ENCODE assay signal across 28 cellular contexts in the genomic region with DNA sequence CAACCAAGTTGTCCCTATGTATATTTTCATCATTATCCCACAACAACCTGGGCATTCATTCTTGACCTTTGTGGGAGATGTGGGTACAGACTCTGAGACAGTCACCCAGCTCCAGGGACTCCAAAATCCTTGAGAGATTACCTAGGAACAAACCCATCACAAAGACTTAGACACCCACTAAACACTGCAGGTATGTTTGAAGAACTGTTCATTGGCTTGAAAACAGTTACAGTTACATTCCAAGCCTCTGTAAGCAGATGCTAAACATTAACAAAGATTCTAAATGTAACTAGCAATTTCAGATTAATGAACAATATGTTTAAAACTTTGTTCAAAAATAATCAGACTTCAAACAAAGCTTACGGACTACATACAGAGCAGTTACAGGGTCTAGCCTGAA.
"Had no signal": no experiment of that assay in that cellular context is flagged by ENCODE, and none has a peak within 500 bp of the region (broad histone marks: within the 10 kb centered on the region; RNA-seq: fewer than 3 reads in every experiment).

No MANE protein-coding gene starts in this region.

- H3K27me3 ChIP-seq: breast epithelium, esophagus muscularis mucosa, neutrophil, pancreas, spleen, testis, transverse colon had no signal

- H3K4me1 ChIP-seq: breast epithelium, esophagus muscularis mucosa, left ventricle myocardium inferior, prostate gland, testis had no signal

- H3K27me3 Mint-ChIP-seq: activated CD4-positive, alpha-beta T cell treated with anti-CD3 and anti-CD28 coated beads, Interleukin-2, amount 10 ng/mL, durations not matched to agents 24 days and 14 days; activated CD8-positive, alpha-beta memory T cell treated with anti-CD3 and anti-CD28 coated beads, Interleukin-2, amount 10 ng/mL, durations not matched to agents 7 days and 5 days; activated CD8-positive, alpha-beta T cell treated with anti-CD3 and anti-CD28 coated beads for 36 hours had no signal

- H3K36me3 Mint-ChIP-seq: activated naive CD4-positive, alpha-beta T cell treated with anti-CD3 and anti-CD28 coated beads, Interleukin-2, amount 50 U/mL, for 72 hours had no signal

- H3K27ac Mint-ChIP-seq: activated CD4-positive, alpha-beta T cell treated with anti-CD3 and anti-CD28 coated beads, Interleukin-2, amount 10 ng/mL, durations not matched to agents 24 days and 14 days; activated CD8-positive, alpha-beta memory T cell treated with anti-CD3 and anti-CD28 coated beads, Interleukin-2, amount 10 ng/mL, durations not matched to agents 7 days and 5 days; activated CD8-positive, alpha-beta T cell treated with anti-CD3 and anti-CD28 coated beads for 36 hours; T-helper 1 cell treated with Interleukin-12 subunit alpha and Interleukin-12 subunit beta and Interleukin-4 antibody, amounts not matched to agents 30 μg/mL and 1 μg/mL, for 36 hours had no signal

- DNase-seq: activated CD4-positive, alpha-beta T cell treated with anti-CD3 and anti-CD28 coated beads, Interleukin-2, amount 10 ng/mL, durations not matched to agents 24 days and 14 days; activated CD8-positive, alpha-beta memory T cell treated with anti-CD3 and anti-CD28 coated beads, Interleukin-2, amount 10 ng/mL, durations not matched to agents 7 days and 5 days; activated CD8-positive, alpha-beta T cell treated with anti-CD3 and anti-CD28 coated beads for 36 hours; activated naive CD4-positive, alpha-beta T cell; activated T-cell treated with anti-CD3 and anti-CD28 coated beads, Interleukin-2, amount 50 U/mL, for 72 hours; central memory CD4-positive, alpha-beta T cell; dermis blood vessel endothelial cell; effector CD4-positive, alpha-beta T cell; foreskin melanocyte; heart right ventricle; left ventricle myocardium inferior; mucosa of descending colon; nephron progenitor cell; pancreas; spleen; stimulated activated naive CD8-positive, alpha-beta T cell treated with anti-CD3 and anti-CD28 coated beads, Interleukin-15, Interleukin-2, amounts not matched to agents 100 U/mL and 50 U/mL, for 24 hours; SW 1271; T-helper 9 cell; testis; transverse colon; WERI-Rb-1 had no signal

- H3K4me3 ChIP-seq: breast epithelium, esophagus muscularis mucosa, heart right ventricle, left ventricle myocardium inferior, lung, mucosa of descending colon, pancreas, prostate gland, spleen, testis, transverse colon had no signal

- H3K4me3 Mint-ChIP-seq: activated CD4-positive, alpha-beta T cell treated with anti-CD3 and anti-CD28 coated beads, Interleukin-2, amount 10 ng/mL, durations not matched to agents 24 days and 14 days; activated CD8-positive, alpha-beta memory T cell treated with anti-CD3 and anti-CD28 coated beads, Interleukin-2, amount 10 ng/mL, durations not matched to agents 7 days and 5 days; activated CD8-positive, alpha-beta T cell treated with anti-CD3 and anti-CD28 coated beads for 36 hours; activated T-cell treated with anti-CD3 and anti-CD28 coated beads, Interleukin-2, amount 50 U/mL, for 72 hours; nephron progenitor cell; T-helper 1 cell treated with Interleukin-12 subunit alpha and Interleukin-12 subunit beta and Interleukin-4 antibody, amounts not matched to agents 30 μg/mL and 1 μg/mL, for 36 hours had no signal

- H3K9me3 Mint-ChIP-seq: activated CD4-positive, alpha-beta T cell treated with anti-CD3 and anti-CD28 coated beads, Interleukin-2, amount 10 ng/mL, durations not matched to agents 24 days and 14 days; activated CD8-positive, alpha-beta T cell treated with anti-CD3 and anti-CD28 coated beads for 36 hours; activated naive CD4-positive, alpha-beta T cell treated with anti-CD3 and anti-CD28 coated beads, Interleukin-2, amount 50 U/mL, for 72 hours; activated T-cell treated with anti-CD3 and anti-CD28 coated beads, Interleukin-2, amount 50 U/mL, for 72 hours; nephron progenitor cell; T-helper 1 cell treated with Interleukin-12 subunit alpha and Interleukin-12 subunit beta and Interleukin-4 antibody, amounts not matched to agents 30 μg/mL and 1 μg/mL, for 36 hours had no signal

- H3K36me3 ChIP-seq: breast epithelium, esophagus muscularis mucosa, heart right ventricle, left ventricle myocardium inferior, neutrophil, pancreas, prostate gland, spleen, transverse colon, WERI-Rb-1 had no signal

- H3K27ac ChIP-seq: breast epithelium, esophagus muscularis mucosa, heart right ventricle, left ventricle myocardium inferior, neutrophil, prostate gland, spleen, testis, WERI-Rb-1 had no signal

- H3K9me3 ChIP-seq: breast epithelium, esophagus muscularis mucosa, heart right ventricle, left ventricle myocardium inferior, mucosa of descending colon, neutrophil, pancreas, prostate gland, spleen, testis, transverse colon had no signal
